8 cellular contexts compared by ENCODE assay signal in genomic region chr5:68288756-68289134, GRCh38.
DNase-seq lines count a peak whose midpoint lies in the region; ATAC-seq and TF ChIP-seq lines count a peak whose summit lies in the region.

No MANE protein-coding gene starts in this region.

- peak overlapping the region; percentile 90 for H3K4me2 ChIP-seq in GM23338
- H3K4me2 ChIP-seq in OCI-LY1 (ENCODE audit: low read length), result peak overlapping the region; percentile 60

- peak overlapping the region; percentile 86 for H3K4me3 Mint-ChIP-seq in GM23338
- peak overlapping the region; percentile 81 to 83 for H3K4me3 Mint-ChIP-seq in effector memory CD8-positive, alpha-beta T cell

- H3K27me3 Mint-ChIP-seq in GM23338 (ENCODE audit: insufficient read depth, low read depth, poor library complexity), result peaks cover 1% of the 10 kb centered on the region
- no peaks in the 10 kb centered on the region for H3K27me3 Mint-ChIP-seq in effector memory CD8-positive, alpha-beta T cell

- no peaks in the 10 kb centered on the region for H3K9me3 Mint-ChIP-seq in GM23338
- H3K9me3 Mint-ChIP-seq in effector memory CD8-positive, alpha-beta T cell, result no peaks in the 10 kb centered on the region

- no peak overlapping the region for H3K27ac ChIP-seq in GM23338 (ENCODE audit: low read depth)
- peak overlapping the region; percentile 77 for H3K27ac ChIP-seq in OCI-LY1 (ENCODE audit: low read depth, low read length, poor library complexity, severe bottlenecking)

- peaks cover 10% of the 10 kb centered on the region; the same call in 2 of the 3 replicates for H3K36me3 Mint-ChIP-seq in GM23338 (ENCODE audit: low read depth)
- peaks cover 58% of the 10 kb centered on the region for H3K36me3 Mint-ChIP-seq in effector memory CD8-positive, alpha-beta T cell (ENCODE audit: insufficient read depth)

- H4K20me1 ChIP-seq in GM23338 (replicated peaks; ENCODE audit: insufficient read depth), result no peaks in the 10 kb centered on the region
- H4K20me1 ChIP-seq in OCI-LY1 (ENCODE audit: insufficient read depth, low read length), result no peaks in the 10 kb centered on the region

- H3F3A ChIP-seq in GM23338 (replicated peaks; ENCODE audit: low read depth) (no peaks in the 10 kb centered on the region), OCI-LY1 (ENCODE audit: insufficient read depth, low read length) (0 out of 2 replicates have a peak, but pooled peaks cover 6% of the 10 kb centered on the region)

- ATAC-seq in GM23338, result peak; percentile 62
- peak; percentile 6 for ATAC-seq in effector memory CD8-positive, alpha-beta T cell (replicated peaks)

- H3K9me2 ChIP-seq in GM23338 (ENCODE audit: insufficient read depth), result no peaks in the 10 kb centered on the region
- no peaks in the 10 kb centered on the region for H3K9me2 ChIP-seq in OCI-LY1 (ENCODE audit: low read depth, low read length)

- H3K9me3 ChIP-seq in OCI-LY1 (ENCODE audit: low read length) (no peaks in the 10 kb centered on the region), mucosa of stomach (ENCODE audit: control insufficient read depth, low read length) (no peaks in the 10 kb centered on the region)

- peak overlapping the region; percentile 93 for H2AFZ ChIP-seq in GM23338
- no peak overlapping the region for H2AFZ ChIP-seq in OCI-LY1 (ENCODE audit: low read length)

- peak overlapping the region; percentile 68 for H3K4me3 ChIP-seq in GM06990 (replicated peaks; ENCODE audit: low read depth, low read length)
- peak overlapping the region; percentile 65 for H3K4me3 ChIP-seq in GM23338
- peak overlapping the region; percentile 55 for H3K4me3 ChIP-seq in OCI-LY1 (ENCODE audit: low read depth, low read length, poor library complexity, severe bottlenecking)
- H3K4me3 ChIP-seq in mucosa of stomach (ENCODE audit: low read length), result peak overlapping the region; percentile 77

- H3K27ac Mint-ChIP-seq in GM23338, result peak overlapping the region; percentile 96
- peak overlapping the region; percentile 93 to 94 for H3K27ac Mint-ChIP-seq in effector memory CD8-positive, alpha-beta T cell

- H3K27me3 ChIP-seq in GM06990 (replicated peaks; ENCODE audit: control insufficient read depth, insufficient read depth, low read length), result no peaks in the 10 kb centered on the region
- no peaks in the 10 kb centered on the region for H3K27me3 ChIP-seq in GM23338 (ENCODE audit: insufficient read depth)
- no peaks in the 10 kb centered on the region for H3K27me3 ChIP-seq in OCI-LY1 (ENCODE audit: insufficient read depth, low read length)
- no peaks in the 10 kb centered on the region for H3K27me3 ChIP-seq in mucosa of stomach (ENCODE audit: control insufficient read depth, insufficient read depth, low read length)

- H3K79me2 ChIP-seq in GM23338 (replicated peaks; ENCODE audit: insufficient read depth) (no peaks in the 10 kb centered on the region), OCI-LY1 (ENCODE audit: insufficient read depth, low read length) (no peaks in the 10 kb centered on the region)

- no peak for DNase-seq in GM06990 (ENCODE audit: extremely low read depth, insufficient read length)
- DNase-seq in GM23338 (ENCODE audit: low spot score), result peak; percentile 25
- DNase-seq in effector memory CD8-positive, alpha-beta T cell, result no peak
- DNase-seq in HK-2 (ENCODE audit: unreplicated experiment), result no peak
- DNase-seq in EL, result no peak
- no peak for DNase-seq in NOMO-1 (lab: John Stamatoyannopoulos, UW; ENCODE audit: unreplicated experiment in 2 of 2)

- H3K36me3 ChIP-seq in GM06990 (ENCODE audit: control insufficient read depth, insufficient read depth, low read length) (peaks cover 4% of the 10 kb centered on the region), GM23338 (ENCODE audit: insufficient read depth) (no peaks in the 10 kb centered on the region; the same call in 1 of the 2 replicates), OCI-LY1 (ENCODE audit: insufficient read depth, low read length) (peaks cover 52% of the 10 kb centered on the region), mucosa of stomach (ENCODE audit: control insufficient read depth, insufficient read depth, low read length) (no peaks in the 10 kb centered on the region)

- no peak for TF ChIP-seq CTCF in GM06990 (IDR thresholded peaks at IDR 0.05; ENCODE audit: insufficient read depth, low read length, poor library complexity, severe bottlenecking)
- TF ChIP-seq CTCF in GM23338 (conservative IDR thresholded peaks at IDR 0.05; ENCODE audit: low read depth in 2 of 2), result no peak
- no peak for TF ChIP-seq CTCF in OCI-LY1 (IDR thresholded peaks at IDR 0.05; ENCODE audit: low read length)

- peaks cover 45% of the 10 kb centered on the region for H3K4me1 ChIP-seq in GM23338 (ENCODE audit: insufficient read depth)
- peaks cover 58% of the 10 kb centered on the region for H3K4me1 ChIP-seq in OCI-LY1 (ENCODE audit: insufficient read depth, low read length, severe bottlenecking)
- H3K4me1 ChIP-seq in mucosa of stomach (ENCODE audit: control insufficient read depth, insufficient read depth, low read length), result peaks cover 46% of the 10 kb centered on the region

- H3K4me1 Mint-ChIP-seq in GM23338, result peaks cover 56% of the 10 kb centered on the region
- H3K4me1 Mint-ChIP-seq in effector memory CD8-positive, alpha-beta T cell (ENCODE audit: low read depth in 2 of 2), result peaks cover 63 to 85% of the 10 kb centered on the region in 2 donors

- H3K9ac ChIP-seq in OCI-LY1 (ENCODE audit: low read length) (peak overlapping the region; percentile 50), mucosa of stomach (ENCODE audit: low read length) (peak overlapping the region; percentile 81)

TF ChIP-seq in GM23338, 12 proteins besides CTCF, POLR2A, EP300 and RAD21 (continues in another document):
- no peak for TF ChIP-seq ZNF114 (CRISPR knock-in tag; IDR thresholded peaks at IDR 0.05)
- no peak for TF ChIP-seq STAT1 (IDR thresholded peaks at IDR 0.05; ENCODE audit: unreplicated experiment)
- TF ChIP-seq POLR2AphosphoS5 (IDR thresholded peaks at IDR 0.05; ENCODE audit: low read depth), result no peak; the same call in 1 of the 2 replicates
- TF ChIP-seq, protein P1, sequence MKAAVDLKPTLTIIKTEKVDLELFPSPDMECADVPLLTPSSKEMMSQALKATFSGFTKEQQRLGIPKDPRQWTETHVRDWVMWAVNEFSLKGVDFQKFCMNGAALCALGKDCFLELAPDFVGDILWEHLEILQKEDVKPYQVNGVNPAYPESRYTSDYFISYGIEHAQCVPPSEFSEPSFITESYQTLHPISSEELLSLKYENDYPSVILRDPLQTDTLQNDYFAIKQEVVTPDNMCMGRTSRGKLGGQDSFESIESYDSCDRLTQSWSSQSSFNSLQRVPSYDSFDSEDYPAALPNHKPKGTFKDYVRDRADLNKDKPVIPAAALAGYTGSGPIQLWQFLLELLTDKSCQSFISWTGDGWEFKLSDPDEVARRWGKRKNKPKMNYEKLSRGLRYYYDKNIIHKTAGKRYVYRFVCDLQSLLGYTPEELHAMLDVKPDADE (IDR thresholded peaks at IDR 0.05), result no peak
